In genomic region chr18:55096261-55097026, GRCh38 we compare ENCODE assay signal across 9 cellular contexts.
DNase-seq lines count a peak whose midpoint lies in the region; ATAC-seq, FAIRE-seq and TF ChIP-seq lines count a peak whose summit lies in the region.
"Had no signal": no experiment of that assay in that cellular context is flagged by ENCODE, and none has a peak within 500 bp of the region (broad histone marks: within the 10 kb centered on the region; RNA-seq: fewer than 3 reads in every experiment).

No MANE protein-coding gene starts in this region.

- H3K27ac Mint-ChIP-seq in activated naive CD8-positive, alpha-beta T cell treated with anti-CD3 and anti-CD28 coated beads for 36 hours = no peak overlapping the region

- no peaks in the 10 kb centered on the region for H3K36me3 Mint-ChIP-seq in activated naive CD8-positive, alpha-beta T cell treated with anti-CD3 and anti-CD28 coated beads for 36 hours

- no peak overlapping the region for H3K4me3 ChIP-seq in NB4 (ENCODE audit: low read depth, low read length)
- H3K4me3 ChIP-seq in K562 = no peak overlapping the region
- H3K4me3 ChIP-seq in suprapubic skin = no peak overlapping the region

- H3K9me1 ChIP-seq in K562 (ENCODE audit: control insufficient read depth, insufficient read depth, low read length) = no peaks in the 10 kb centered on the region

- intact Hi-C loops in K562 (cut with micrococcal nuclease) = no loop called here

- peak; percentile 66 for FAIRE-seq in K562 (lab: Jason Lieb, UNC)

- no peaks in the 10 kb centered on the region for H3K27me3 ChIP-seq in K562 (ENCODE audit: control insufficient read depth in 2 of 2, insufficient read depth in 2 of 2, low read length in 2 of 2)
- H3K27me3 ChIP-seq in suprapubic skin = no peaks in the 10 kb centered on the region

- H3K79me2 ChIP-seq in K562 (ENCODE audit: control insufficient read depth, insufficient read depth, low read length) = no peaks in the 10 kb centered on the region

- peak; percentile 53 for DNase-seq in NB4 (ENCODE audit: low read depth)
- DNase-seq in K562 (ENCODE audit: extremely low read depth in 1 of 4, low spot score in 3 of 4) = peak in 2 of 4 experiments; percentile 17 to 54
- DNase-seq in kidney tubule cell (ENCODE audit: low spot score) = peak; percentile 68
- DNase-seq in activated naive CD8-positive, alpha-beta T cell treated with anti-CD3 and anti-CD28 coated beads for 36 hours = no peak
- no peak for DNase-seq in suprapubic skin (ENCODE audit: low spot score in 2 of 2)

- H3K36me3 ChIP-seq in K562 (ENCODE audit: control insufficient read depth, insufficient read depth, low read length) = no peaks in the 10 kb centered on the region
- H3K36me3 ChIP-seq in suprapubic skin = no peaks in the 10 kb centered on the region

- in situ Hi-C loops in K562 (cut with MboI) = no loop called here

- H3K4me1 ChIP-seq in K562 (replicated peaks in 1 of 2; ENCODE audit: control insufficient read depth in 2 of 2, insufficient read depth in 2 of 2, low read length in 2 of 2) (no peaks in the 10 kb centered on the region; a peak in 2 of 5 replicates), suprapubic skin (no peaks in the 10 kb centered on the region)

- TF ChIP-seq CTCF in C4-2B (conservative IDR thresholded peaks at IDR 0.05) (peak; percentile 42), NB4 (IDR thresholded peaks at IDR 0.05; ENCODE audit: low read depth, low read length) (peak; percentile 31), K562 (IDR thresholded peaks at IDR 0.05 in 2 of 3, conservative IDR thresholded peaks at IDR 0.05 in 1 of 3; ENCODE audit: insufficient read depth in 2 of 3, low read depth in 1 of 3, low read length in 3 of 3) (peak; percentile 23 to 54 (median 48); a peak in 5 of 6 replicates), suprapubic skin (IDR thresholded peaks at IDR 0.05) (no peak)

- BruUV-seq in K562 (replicated peaks; lab: Mats Ljungman, UMichigan) = no TSS peak

- 6% methylated on average over 11 of the region's 11 CpGs for WGBS in K562 (ENCODE audit: insufficient coverage, low coverage, missing lambda C conversion rate)
- WGBS in suprapubic skin = 65% methylated on average over 11 of the region's 11 CpGs

- no peak for TF ChIP-seq POLR2A in NB4 (IDR thresholded peaks at IDR 0.05; ENCODE audit: extremely low read depth, insufficient read length)
- TF ChIP-seq POLR2A in K562 (conservative IDR thresholded peaks at IDR 0.05) = no peak
- TF ChIP-seq POLR2A in suprapubic skin (IDR thresholded peaks at IDR 0.05) = no peak

- H3K9me3 ChIP-seq in K562 (replicated peaks; ENCODE audit: control insufficient read depth, insufficient read depth, low read depth, low read length) (no peaks in the 10 kb centered on the region), suprapubic skin (no peaks in the 10 kb centered on the region)

- no peaks in the 10 kb centered on the region for H3K27me3 Mint-ChIP-seq in activated naive CD8-positive, alpha-beta T cell treated with anti-CD3 and anti-CD28 coated beads for 36 hours

- POLR2A ChIA-PET in K562 (lab: Yijun Ruan, JAX) = no interaction called here

- H2AFZ ChIP-seq in K562 (ENCODE audit: low read depth, low read length) = 0 out of 2 replicates have a peak overlapping the region, but pooled peaks have one; percentile 0

- CTCF ChIA-PET in K562 (lab: Yijun Ruan, JAX; ENCODE audit: low intra/inter-chr PET ratio) = interaction anchor here (0.6 kb wide), 1 partner anchor 179 kb away, joined by 4 read pairs; no protein-coding TSS in a partner anchor

- no peak overlapping the region for H3K4me3 Mint-ChIP-seq in activated naive CD8-positive, alpha-beta T cell treated with anti-CD3 and anti-CD28 coated beads for 36 hours
- H3K4me3 Mint-ChIP-seq: nephron had no signal

- H3K4me2 ChIP-seq in K562 (ENCODE audit: insufficient read depth, low read length) = no peak overlapping the region

- ATAC-seq in GM19395 (IDR thresholded peaks at IDR 0.05; ENCODE audit: unreplicated experiment) (peak; percentile 70), K562 (peak; percentile 87), HG03108 (IDR thresholded peaks at IDR 0.05; ENCODE audit: unreplicated experiment) (no peak)

- no peaks in the 10 kb centered on the region for H4K20me1 ChIP-seq in K562 (replicated peaks; ENCODE audit: control insufficient read depth, insufficient read depth, low read length)

- no peak overlapping the region for H3K27ac ChIP-seq in C4-2B
- H3K27ac ChIP-seq in K562 (ENCODE audit: extremely low read depth, low read depth, low read length) = no peak overlapping the region
- H3K27ac ChIP-seq in suprapubic skin = no peak overlapping the region

- H3K9me3 Mint-ChIP-seq in activated naive CD8-positive, alpha-beta T cell treated with anti-CD3 and anti-CD28 coated beads for 36 hours = no peaks in the 10 kb centered on the region
- H3K9me3 Mint-ChIP-seq: nephron had no signal

- peak; percentile 47 to 80 for TF ChIP-seq RAD21 in K562 (CRISPR knock-in tag; conservative IDR thresholded peaks at IDR 0.05 in 1 of 2, IDR thresholded peaks at IDR 0.05 in 1 of 2)

- TF ChIP-seq EP300 in K562 (IDR thresholded peaks at IDR 0.05; ENCODE audit: low read length) = no peak
- no peak for TF ChIP-seq EP300 in suprapubic skin (IDR thresholded peaks at IDR 0.05)

- no peaks in the 10 kb centered on the region for H3K4me1 Mint-ChIP-seq in activated naive CD8-positive, alpha-beta T cell treated with anti-CD3 and anti-CD28 coated beads for 36 hours

- H3K9ac ChIP-seq in K562 (ENCODE audit: insufficient read depth in 1 of 2, low read depth in 2 of 2, low read length in 2 of 2) = no peak overlapping the region

TF ChIP-seq in K562, 482 proteins besides CTCF, POLR2A, EP300 and RAD21 (continues in another document):
- TF ChIP-seq THRB (CRISPR knock-in tag; conservative IDR thresholded peaks at IDR 0.05) = 0 out of 2 replicates have a peak, but pooled peaks have one; percentile 60
- no peak for TF ChIP-seq MLX (CRISPR knock-in tag; conservative IDR thresholded peaks at IDR 0.05)

Comparison
In these comparisons a context has a peak if more than half of its experiments do, and no peak if none do; other contexts are left out.
1. CTCF ChIP-seq: peak in C4-2B (single experiment), NB4 (single experiment) and K562 (3 of 3); none in suprapubic skin (0 of 2).
2. DNase-seq: peak in NB4 (single experiment) and kidney tubule cell (single experiment); none in activated naive CD8-positive, alpha-beta T cell treated with anti-CD3 and anti-CD28 coated beads for 36 hours (single experiment) and suprapubic skin (0 of 2).